37 cellular contexts compared by ENCODE assay signal in the genomic region with DNA sequence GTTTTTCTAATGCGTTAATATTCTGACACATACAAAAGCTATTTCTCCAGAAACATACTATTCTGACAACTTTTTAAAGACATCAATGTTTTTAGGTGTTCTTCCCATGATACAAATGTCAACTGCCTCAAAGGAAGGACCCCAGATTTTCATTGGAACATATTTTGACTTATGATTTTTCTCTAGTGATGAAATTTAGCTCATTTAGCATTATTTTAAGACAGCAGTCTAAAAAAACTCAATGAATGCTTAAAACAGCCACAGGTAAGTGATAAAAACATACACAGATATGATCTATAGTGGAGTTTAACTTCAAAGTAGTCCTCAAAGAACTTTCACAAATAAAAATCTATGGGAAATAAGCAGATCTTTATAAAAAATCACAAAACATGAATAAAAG. TPM values are rescaled to one million over a fixed set of nuclear protein-coding genes. Genes with fewer than 3 reads are reported as not detected.
"Had no signal": no experiment of that assay in that cellular context is flagged by ENCODE, and none has a peak within 500 bp of the region (broad histone marks: within the 10 kb centered on the region; RNA-seq: fewer than 3 reads in every experiment).

No MANE protein-coding gene starts in this region.

- H3K9ac ChIP-seq: KMS-11 had no signal

- H3K27me3 ChIP-seq: MG63 had no signal

- H3K4me3 ChIP-seq: MG63 had no signal

- H3K4me2 ChIP-seq: KMS-11 had no signal

- H3K27ac ChIP-seq: KMS-11 had no signal

- H3K36me3 ChIP-seq: MG63 had no signal

- DNase-seq: Karpas-422, Kasumi-1, MG63, MM.1S, MV-4-11, NCI-H1048, NCI-H1092, NCI-H1092 treated with DMSO at 0.1 percent for 48 hours, NCI-H1105, NCI-H1105 treated with DMSO at 0.1 percent for 48 hours, NCI-H1417, NCI-H1417 treated with DMSO at 0.1 percent for 48 hours, NCI-H1436, NCI-H1436 treated with DMSO at 0.1 percent for 48 hours, NCI-H146, NCI-H1694, NCI-H1694 treated with DMSO at 0.1 percent for 48 hours, NCI-H187, NCI-H187 treated with DMSO at 0.1 percent for 48 hours, NCI-H1930, NCI-H2029, NCI-H2029 treated with DMSO at 0.1 percent for 48 hours, NCI-H2081, NCI-H2081 treated with DMSO at 0.1 percent for 48 hours, NCI-H2107, NCI-H2171, NCI-H2171 treated with DMSO at 0.1 percent for 48 hours, NCI-H2227 treated with DMSO at 0.1 percent for 48 hours, NCI-H226, NCI-H345, NCI-H446, NCI-H446 treated with DMSO at 0.1 percent for 48 hours, NCI-H510A had no signal

- H3K9me3 ChIP-seq: MG63 had no signal

RNA-seq across cellular contexts. Expression of a gene that starts 24.9 kb away (rescaled TPM):
- total RNA-seq: LHCN-M2, MCF 10A, NCI-H460 had no signal
